27 cellular contexts compared by ENCODE assay signal in the genomic region with DNA sequence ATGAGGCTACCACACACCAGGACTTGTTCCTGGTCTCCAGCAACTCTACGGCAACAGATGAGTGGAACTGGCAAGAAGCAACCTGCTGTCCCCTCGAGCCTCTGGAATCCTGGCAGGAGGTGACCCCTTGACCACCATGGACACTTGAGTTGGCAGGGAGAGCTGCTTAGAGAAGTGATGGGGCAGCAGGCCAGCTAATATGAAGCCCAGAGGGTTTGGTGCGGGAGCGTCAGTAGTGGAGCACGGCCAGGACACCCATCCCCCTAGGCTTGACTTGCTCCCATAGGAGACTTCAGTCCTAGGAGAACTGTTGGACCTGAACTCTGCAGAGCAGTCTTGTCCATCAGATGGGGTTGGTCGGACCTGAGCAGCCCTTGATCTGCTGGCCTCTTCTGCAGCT.
"Had no signal": no experiment of that assay in that cellular context is flagged by ENCODE, and none has a peak within 500 bp of the region (broad histone marks: within the 10 kb centered on the region; RNA-seq: fewer than 3 reads in every experiment).

No MANE protein-coding gene starts in this region.

- H3K9me3 Mint-ChIP-seq: activated CD4-positive, alpha-beta T cell treated with anti-CD3 and anti-CD28 coated beads, Interleukin-2, amount 10 ng/mL, durations not matched to agents 24 days and 14 days; activated CD8-positive, alpha-beta T cell treated with anti-CD3 and anti-CD28 coated beads for 36 hours; activated T-helper 17 cell treated with anti-CD3 and anti-CD28 coated beads, Interleukin-2, amount 50 U/mL, for 72 hours; T-helper 1 cell treated with Interleukin-12 subunit alpha and Interleukin-12 subunit beta and Interleukin-4 antibody, amounts not matched to agents 30 μg/mL and 1 μg/mL, for 36 hours; T-helper 2 cell treated with Interferon-gamma antibody and Interleukin-4, amounts not matched to agents 5 μg/mL and 100 μg/mL, for 36 hours had no signal

- H3K4me1 Mint-ChIP-seq: activated CD4-positive, alpha-beta T cell treated with anti-CD3 and anti-CD28 coated beads, Interleukin-2, amount 10 ng/mL, durations not matched to agents 24 days and 14 days; activated naive CD8-positive, alpha-beta T cell treated with anti-CD3 and anti-CD28 coated beads for 36 hours; activated T-helper 17 cell treated with anti-CD3 and anti-CD28 coated beads, Interleukin-2, amount 50 U/mL, for 72 hours had no signal

- H3K27me3 ChIP-seq: ascending aorta, cardiac muscle cell, SJSA1 had no signal

- H3K36me3 ChIP-seq: ascending aorta, cardiac muscle cell, SJSA1 had no signal

- H3K4me1 ChIP-seq: ascending aorta, SJSA1 had no signal

- H3K36me3 Mint-ChIP-seq: activated naive CD8-positive, alpha-beta T cell treated with anti-CD3 and anti-CD28 coated beads for 36 hours had no signal

- ATAC-seq: activated CD8-positive, alpha-beta T cell treated with anti-CD3 and anti-CD28 coated beads for 36 hours; activated T-cell treated with anti-CD3 and anti-CD28 coated beads, Interleukin-2, amount 50 U/mL, for 72 hours; activated T-helper 17 cell treated with anti-CD3 and anti-CD28 coated beads, Interleukin-2, amount 50 U/mL, for 72 hours; Panc1 had no signal

- H3K9ac ChIP-seq: SK-N-SH had no signal

- H3K4me2 ChIP-seq: SK-N-SH had no signal

- H3K4me3 Mint-ChIP-seq: activated CD4-positive, alpha-beta T cell treated with anti-CD3 and anti-CD28 coated beads, Interleukin-2, amount 10 ng/mL, durations not matched to agents 24 days and 14 days; activated CD8-positive, alpha-beta T cell treated with anti-CD3 and anti-CD28 coated beads for 36 hours; activated naive CD8-positive, alpha-beta T cell treated with anti-CD3 and anti-CD28 coated beads for 36 hours; activated T-cell treated with anti-CD3 and anti-CD28 coated beads, Interleukin-2, amount 50 U/mL, for 72 hours; activated T-helper 17 cell treated with anti-CD3 and anti-CD28 coated beads, Interleukin-2, amount 50 U/mL, for 72 hours; T-helper 1 cell treated with Interleukin-12 subunit alpha and Interleukin-12 subunit beta and Interleukin-4 antibody, amounts not matched to agents 30 μg/mL and 1 μg/mL, for 36 hours; T-helper 2 cell treated with Interferon-gamma antibody and Interleukin-4, amounts not matched to agents 5 μg/mL and 100 μg/mL, for 36 hours had no signal

- H3K27ac ChIP-seq: ascending aorta, cardiac muscle cell, SJSA1 had no signal

- H3K27ac Mint-ChIP-seq: activated CD4-positive, alpha-beta T cell treated with anti-CD3 and anti-CD28 coated beads, Interleukin-2, amount 10 ng/mL, durations not matched to agents 24 days and 14 days; activated CD8-positive, alpha-beta T cell treated with anti-CD3 and anti-CD28 coated beads for 36 hours; activated naive CD8-positive, alpha-beta T cell treated with anti-CD3 and anti-CD28 coated beads for 36 hours; activated T-cell treated with anti-CD3 and anti-CD28 coated beads, Interleukin-2, amount 50 U/mL, for 72 hours; activated T-helper 17 cell treated with anti-CD3 and anti-CD28 coated beads, Interleukin-2, amount 50 U/mL, for 72 hours; T-helper 1 cell treated with Interleukin-12 subunit alpha and Interleukin-12 subunit beta and Interleukin-4 antibody, amounts not matched to agents 30 μg/mL and 1 μg/mL, for 36 hours; T-helper 2 cell treated with Interferon-gamma antibody and Interleukin-4, amounts not matched to agents 5 μg/mL and 100 μg/mL, for 36 hours had no signal

- H3K27me3 Mint-ChIP-seq: activated naive CD8-positive, alpha-beta T cell treated with anti-CD3 and anti-CD28 coated beads for 36 hours had no signal

- DNase-seq: activated CD4-positive, alpha-beta T cell treated with anti-CD3 and anti-CD28 coated beads, Interleukin-2, amount 50 U/mL, for 4 hours; activated CD8-positive, alpha-beta T cell treated with anti-CD3 and anti-CD28 coated beads for 36 hours; activated effector memory CD4-positive, alpha-beta T cell treated with anti-CD3 and anti-CD28 coated beads, Interleukin-2, amount 50 U/mL, for 16 hours; activated naive CD4-positive, alpha-beta T cell; activated naive CD4-positive, alpha-beta T cell treated with anti-CD3 and anti-CD28 coated beads, Interleukin-2, amount 50 U/mL, for 16 hours; activated naive CD8-positive, alpha-beta T cell treated with anti-CD3 and anti-CD28 coated beads for 36 hours; activated T-cell treated with anti-CD3 and anti-CD28 coated beads, Interleukin-2, amount 50 U/mL, for 1 hour; activated T-cell treated with anti-CD3 and anti-CD28 coated beads, Interleukin-2, amount 50 U/mL, for 72 hours; amniotic stem cell; NCI-H1092 treated with DMSO at 0.1 percent for 48 hours; NCI-H1417; NCI-H1930; NCI-H2081 treated with DMSO at 0.1 percent for 48 hours; NCI-H226; NCI-H446 treated with DMSO at 0.1 percent for 48 hours; NCI-H524; SHP77; SK-N-SH had no signal

- H3K4me3 ChIP-seq: ascending aorta, cardiac muscle cell, SJSA1 had no signal

- FAIRE-seq: TTC549 had no signal

- H3K9me3 ChIP-seq: ascending aorta, SJSA1, SK-N-SH had no signal
